ENCODE assay signal across 1 cellular context in the genomic region with DNA sequence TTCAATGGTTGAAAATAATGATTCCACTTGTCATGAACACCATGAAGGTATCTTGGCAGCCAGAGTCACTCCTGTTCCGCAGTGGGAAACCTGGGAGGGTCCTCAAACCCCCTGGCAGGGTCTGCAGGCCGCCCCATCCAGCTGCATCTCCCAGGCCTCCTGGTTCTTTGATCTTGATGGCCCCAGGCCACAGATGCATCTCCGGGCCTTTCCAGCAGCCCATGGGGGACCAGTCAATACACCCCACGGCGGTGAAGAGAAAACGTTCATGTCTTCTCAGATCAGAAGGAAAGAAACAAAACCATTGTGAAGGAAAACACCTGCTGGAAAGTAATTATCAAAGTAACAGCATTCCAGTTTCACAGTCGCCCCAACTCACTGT.
TF ChIP-seq lines count a peak whose summit lies in the region.

No MANE protein-coding gene starts in this region.

TF ChIP-seq in GM23338, 12 proteins besides CTCF, POLR2A, EP300 and RAD21 (continued from another document):
- TF ChIP-seq, protein P1, sequence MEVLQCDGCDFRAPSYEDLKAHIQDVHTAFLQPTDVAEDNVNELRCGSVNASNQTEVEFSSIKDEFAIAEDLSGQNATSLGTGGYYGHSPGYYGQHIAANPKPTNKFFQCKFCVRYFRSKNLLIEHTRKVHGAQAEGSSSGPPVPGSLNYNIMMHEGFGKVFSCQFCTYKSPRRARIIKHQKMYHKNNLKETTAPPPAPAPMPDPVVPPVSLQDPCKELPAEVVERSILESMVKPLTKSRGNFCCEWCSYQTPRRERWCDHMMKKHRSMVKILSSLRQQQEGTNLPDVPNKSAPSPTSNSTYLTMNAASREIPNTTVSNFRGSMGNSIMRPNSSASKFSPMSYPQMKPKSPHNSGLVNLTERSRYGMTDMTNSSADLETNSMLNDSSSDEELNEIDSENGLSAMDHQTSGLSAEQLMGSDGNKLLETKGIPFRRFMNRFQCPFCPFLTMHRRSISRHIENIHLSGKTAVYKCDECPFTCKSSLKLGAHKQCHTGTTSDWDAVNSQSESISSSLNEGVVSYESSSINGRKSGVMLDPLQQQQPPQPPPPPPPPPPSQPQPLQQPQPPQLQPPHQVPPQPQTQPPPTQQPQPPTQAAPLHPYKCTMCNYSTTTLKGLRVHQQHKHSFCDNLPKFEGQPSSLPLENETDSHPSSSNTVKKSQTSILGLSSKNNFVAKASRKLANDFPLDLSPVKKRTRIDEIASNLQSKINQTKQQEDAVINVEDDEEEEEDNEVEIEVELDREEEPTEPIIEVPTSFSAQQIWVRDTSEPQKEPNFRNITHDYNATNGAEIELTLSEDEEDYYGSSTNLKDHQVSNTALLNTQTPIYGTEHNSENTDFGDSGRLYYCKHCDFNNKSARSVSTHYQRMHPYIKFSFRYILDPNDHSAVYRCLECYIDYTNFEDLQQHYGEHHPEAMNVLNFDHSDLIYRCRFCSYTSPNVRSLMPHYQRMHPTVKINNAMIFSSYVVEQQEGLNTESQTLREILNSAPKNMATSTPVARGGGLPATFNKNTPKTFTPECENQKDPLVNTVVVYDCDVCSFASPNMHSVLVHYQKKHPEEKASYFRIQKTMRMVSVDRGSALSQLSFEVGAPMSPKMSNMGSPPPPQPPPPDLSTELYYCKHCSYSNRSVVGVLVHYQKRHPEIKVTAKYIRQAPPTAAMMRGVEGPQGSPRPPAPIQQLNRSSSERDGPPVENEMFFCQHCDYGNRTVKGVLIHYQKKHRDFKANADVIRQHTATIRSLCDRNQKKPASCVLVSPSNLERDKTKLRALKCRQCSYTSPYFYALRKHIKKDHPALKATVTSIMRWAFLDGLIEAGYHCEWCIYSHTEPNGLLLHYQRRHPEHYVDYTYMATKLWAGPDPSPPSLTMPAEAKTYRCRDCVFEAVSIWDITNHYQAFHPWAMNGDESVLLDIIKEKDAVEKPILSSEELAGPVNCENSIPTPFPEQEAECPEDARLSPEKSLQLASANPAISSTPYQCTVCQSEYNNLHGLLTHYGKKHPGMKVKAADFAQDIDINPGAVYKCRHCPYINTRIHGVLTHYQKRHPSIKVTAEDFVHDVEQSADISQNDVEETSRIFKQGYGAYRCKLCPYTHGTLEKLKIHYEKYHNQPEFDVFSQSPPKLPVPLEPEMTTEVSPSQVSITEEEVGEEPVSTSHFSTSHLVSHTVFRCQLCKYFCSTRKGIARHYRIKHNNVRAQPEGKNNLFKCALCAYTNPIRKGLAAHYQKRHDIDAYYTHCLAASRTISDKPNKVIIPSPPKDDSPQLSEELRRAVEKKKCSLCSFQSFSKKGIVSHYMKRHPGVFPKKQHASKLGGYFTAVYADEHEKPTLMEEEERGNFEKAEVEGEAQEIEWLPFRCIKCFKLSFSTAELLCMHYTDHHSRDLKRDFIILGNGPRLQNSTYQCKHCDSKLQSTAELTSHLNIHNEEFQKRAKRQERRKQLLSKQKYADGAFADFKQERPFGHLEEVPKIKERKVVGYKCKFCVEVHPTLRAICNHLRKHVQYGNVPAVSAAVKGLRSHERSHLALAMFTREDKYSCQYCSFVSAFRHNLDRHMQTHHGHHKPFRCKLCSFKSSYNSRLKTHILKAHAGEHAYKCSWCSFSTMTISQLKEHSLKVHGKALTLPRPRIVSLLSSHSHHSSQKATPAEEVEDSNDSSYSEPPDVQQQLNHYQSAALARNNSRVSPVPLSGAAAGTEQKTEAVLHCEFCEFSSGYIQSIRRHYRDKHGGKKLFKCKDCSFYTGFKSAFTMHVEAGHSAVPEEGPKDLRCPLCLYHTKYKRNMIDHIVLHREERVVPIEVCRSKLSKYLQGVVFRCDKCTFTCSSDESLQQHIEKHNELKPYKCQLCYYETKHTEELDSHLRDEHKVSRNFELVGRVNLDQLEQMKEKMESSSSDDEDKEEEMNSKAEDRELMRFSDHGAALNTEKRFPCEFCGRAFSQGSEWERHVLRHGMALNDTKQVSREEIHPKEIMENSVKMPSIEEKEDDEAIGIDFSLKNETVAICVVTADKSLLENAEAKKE (CRISPR knock-in tag; IDR thresholded peaks at IDR 0.05), result no peak
- no peak for TF ChIP-seq ZNF114 (CRISPR knock-in tag; IDR thresholded peaks at IDR 0.05)
- no peak for TF ChIP-seq STAT1 (IDR thresholded peaks at IDR 0.05; ENCODE audit: unreplicated experiment)
- no peak for TF ChIP-seq CREB1 (CRISPR knock-in tag; IDR thresholded peaks at IDR 0.05; ENCODE audit: low read depth)
- TF ChIP-seq ZNF331 (CRISPR knock-in tag; IDR thresholded peaks at IDR 0.05; ENCODE audit: low read depth), result no peak
- no peak for TF ChIP-seq EZH2phosphoT487 (IDR thresholded peaks at IDR 0.05; ENCODE audit: unreplicated experiment)
- TF ChIP-seq, protein P2, sequence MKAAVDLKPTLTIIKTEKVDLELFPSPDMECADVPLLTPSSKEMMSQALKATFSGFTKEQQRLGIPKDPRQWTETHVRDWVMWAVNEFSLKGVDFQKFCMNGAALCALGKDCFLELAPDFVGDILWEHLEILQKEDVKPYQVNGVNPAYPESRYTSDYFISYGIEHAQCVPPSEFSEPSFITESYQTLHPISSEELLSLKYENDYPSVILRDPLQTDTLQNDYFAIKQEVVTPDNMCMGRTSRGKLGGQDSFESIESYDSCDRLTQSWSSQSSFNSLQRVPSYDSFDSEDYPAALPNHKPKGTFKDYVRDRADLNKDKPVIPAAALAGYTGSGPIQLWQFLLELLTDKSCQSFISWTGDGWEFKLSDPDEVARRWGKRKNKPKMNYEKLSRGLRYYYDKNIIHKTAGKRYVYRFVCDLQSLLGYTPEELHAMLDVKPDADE (IDR thresholded peaks at IDR 0.05), result no peak
- TF ChIP-seq, protein P3, sequence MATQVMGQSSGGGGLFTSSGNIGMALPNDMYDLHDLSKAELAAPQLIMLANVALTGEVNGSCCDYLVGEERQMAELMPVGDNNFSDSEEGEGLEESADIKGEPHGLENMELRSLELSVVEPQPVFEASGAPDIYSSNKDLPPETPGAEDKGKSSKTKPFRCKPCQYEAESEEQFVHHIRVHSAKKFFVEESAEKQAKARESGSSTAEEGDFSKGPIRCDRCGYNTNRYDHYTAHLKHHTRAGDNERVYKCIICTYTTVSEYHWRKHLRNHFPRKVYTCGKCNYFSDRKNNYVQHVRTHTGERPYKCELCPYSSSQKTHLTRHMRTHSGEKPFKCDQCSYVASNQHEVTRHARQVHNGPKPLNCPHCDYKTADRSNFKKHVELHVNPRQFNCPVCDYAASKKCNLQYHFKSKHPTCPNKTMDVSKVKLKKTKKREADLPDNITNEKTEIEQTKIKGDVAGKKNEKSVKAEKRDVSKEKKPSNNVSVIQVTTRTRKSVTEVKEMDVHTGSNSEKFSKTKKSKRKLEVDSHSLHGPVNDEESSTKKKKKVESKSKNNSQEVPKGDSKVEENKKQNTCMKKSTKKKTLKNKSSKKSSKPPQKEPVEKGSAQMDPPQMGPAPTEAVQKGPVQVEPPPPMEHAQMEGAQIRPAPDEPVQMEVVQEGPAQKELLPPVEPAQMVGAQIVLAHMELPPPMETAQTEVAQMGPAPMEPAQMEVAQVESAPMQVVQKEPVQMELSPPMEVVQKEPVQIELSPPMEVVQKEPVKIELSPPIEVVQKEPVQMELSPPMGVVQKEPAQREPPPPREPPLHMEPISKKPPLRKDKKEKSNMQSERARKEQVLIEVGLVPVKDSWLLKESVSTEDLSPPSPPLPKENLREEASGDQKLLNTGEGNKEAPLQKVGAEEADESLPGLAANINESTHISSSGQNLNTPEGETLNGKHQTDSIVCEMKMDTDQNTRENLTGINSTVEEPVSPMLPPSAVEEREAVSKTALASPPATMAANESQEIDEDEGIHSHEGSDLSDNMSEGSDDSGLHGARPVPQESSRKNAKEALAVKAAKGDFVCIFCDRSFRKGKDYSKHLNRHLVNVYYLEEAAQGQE (IDR thresholded peaks at IDR 0.05; ENCODE audit: unreplicated experiment), result no peak
- TF ChIP-seq EZH2 (IDR thresholded peaks at IDR 0.05; ENCODE audit: low read depth, unreplicated experiment), result no peak
